In the genomic region with DNA sequence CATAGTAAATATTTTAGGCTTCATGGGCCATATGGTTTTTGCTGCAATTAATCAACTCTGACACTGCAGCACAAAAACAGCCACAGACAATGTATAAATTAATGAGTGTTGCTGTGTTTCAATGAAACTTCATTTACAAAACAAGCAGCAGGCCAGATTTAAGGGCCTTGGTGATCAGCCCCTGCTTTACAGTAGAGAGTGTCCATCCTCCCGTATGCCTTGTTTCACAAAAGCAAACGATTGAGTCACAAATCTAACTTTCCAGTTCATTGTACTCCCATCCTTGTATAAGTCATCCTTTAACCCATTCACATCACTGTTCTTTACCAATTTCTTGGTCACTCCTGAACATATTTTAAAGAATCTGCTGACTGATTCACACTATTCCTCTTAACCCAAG, we compare ENCODE assay signal across 6 cellular contexts.
DNase-seq lines count a peak whose midpoint lies in the region; ATAC-seq, FAIRE-seq and TF ChIP-seq lines count a peak whose summit lies in the region.
"Not testable (repeated sequence)": the region's sequence is repeated elsewhere in the genome, so short reads cannot be mapped to it uniquely, and the experiment has no call there.

No MANE protein-coding gene starts in this region.

- not testable (repeated sequence) for TF ChIP-seq RAD21 in A549 (conservative IDR thresholded peaks at IDR 0.05 in 1 of 2, IDR thresholded peaks at IDR 0.05 in 1 of 2); H1 (IDR thresholded peaks at IDR 0.05 in 1 of 2, conservative IDR thresholded peaks at IDR 0.05 in 1 of 2; ENCODE audit: low read depth in 2 of 2, low read length in 2 of 2)

- not testable (repeated sequence) for H3K4me1 ChIP-seq in A549; adipocyte (ENCODE audit: control insufficient read depth, insufficient read depth, low read length); H1 (replicated peaks in 1 of 4; ENCODE audit: control insufficient read depth in 3 of 4, insufficient read depth in 4 of 4, low read length in 3 of 4); neural progenitor cell

- not testable (repeated sequence) for TF ChIP-seq CTCF in A549 (IDR thresholded peaks at IDR 0.05); H1 (IDR thresholded peaks at IDR 0.05; ENCODE audit: control extremely low read depth in 1 of 3, insufficient read depth in 1 of 3, low read depth in 1 of 3, low read length in 3 of 3); fibroblast of villous mesenchyme (IDR thresholded peaks at IDR 0.05; ENCODE audit: insufficient read depth, low read depth, low read length); neural progenitor cell (IDR thresholded peaks at IDR 0.05)

- H3K4me3 Mint-ChIP-seq in neural progenitor cell, result not testable (repeated sequence)

- H3K18ac ChIP-seq in H1 (ENCODE audit: extremely low read depth, low read length), result not testable (repeated sequence)

- not testable (repeated sequence) for H2BK120ac ChIP-seq in H1 (replicated peaks; ENCODE audit: low read depth, low read length)

- H3K27ac Mint-ChIP-seq in neural progenitor cell, result not testable (repeated sequence)

- H3F3A ChIP-seq in neural progenitor cell (ENCODE audit: low read depth), result not testable (repeated sequence)

- peak; percentile 63 for FAIRE-seq in A549 (lab: Jason Lieb, UNC)
- FAIRE-seq in H1 (lab: Jason Lieb, UNC), result peak; percentile 50

- H3K36me3 Mint-ChIP-seq in neural progenitor cell, result not testable (repeated sequence)

- H3K27me3 Mint-ChIP-seq in neural progenitor cell (ENCODE audit: insufficient read depth, low read depth), result not testable (repeated sequence)

- not testable (repeated sequence) for H3K4me2 ChIP-seq in A549; H1 (ENCODE audit: insufficient read depth in 1 of 2, low read depth in 2 of 2, low read length in 2 of 2); neural progenitor cell

- H3K9me3 ChIP-seq in A549; adipocyte (ENCODE audit: control insufficient read depth, low read length); H1 (ENCODE audit: insufficient read depth in 2 of 2, low read depth in 1 of 2, low read length in 1 of 2); neural progenitor cell (ENCODE audit: low read depth): not testable (repeated sequence)

- H4K20me1 ChIP-seq in H1 (replicated peaks in 1 of 2; ENCODE audit: control insufficient read depth in 1 of 2, insufficient read depth in 2 of 2, low read length in 2 of 2); neural progenitor cell (ENCODE audit: low read depth): not testable (repeated sequence)

- H3K23ac ChIP-seq in H1 (ENCODE audit: insufficient read length), result not testable (repeated sequence)

- H3K27ac ChIP-seq in A549; H1 (ENCODE audit: low read depth, low read length); neural progenitor cell: not testable (repeated sequence)

- H3K79me1 ChIP-seq in H1 (ENCODE audit: low read depth, low read length), result not testable (repeated sequence)

- not testable (repeated sequence) for H2AFZ ChIP-seq in H1 (ENCODE audit: low read length)
- H2AFZ ChIP-seq in neural progenitor cell (replicated peaks), result peak overlapping the region; percentile 26

- WGBS in A549 (ENCODE audit: missing lambda C conversion rate), result 5% methylated on average over 2 of the region's 2 CpGs
- WGBS in H1 (ENCODE audit: extremely low coverage in 1 of 2, insufficient coverage in 1 of 2, insufficient read length in 1 of 2, insufficient replicate concordance in 2 of 2, low coverage in 1 of 2, low lambda C conversion rate in 2 of 2, missing lambda C conversion rate in 1 of 2), 2 experiments, result 91% methylated on average over 2 of the region's 2 CpGs; no CpG with 5 or more reads in 1 of the 2 experiments

- not testable (repeated sequence) for H4K8ac ChIP-seq in H1 (ENCODE audit: extremely low read depth, insufficient read depth, low read length)

- not testable (repeated sequence) for H3K27me3 ChIP-seq in adipocyte (replicated peaks; ENCODE audit: control insufficient read depth, insufficient read depth, low read length); H1 (replicated peaks in 1 of 4; ENCODE audit: control insufficient read depth in 3 of 4, extremely low read depth in 1 of 4, insufficient read depth in 3 of 4, low read length in 3 of 4); neural progenitor cell

- not testable (repeated sequence) for H3K4ac ChIP-seq in H1 (replicated peaks; ENCODE audit: insufficient read length, low read depth, low read length)

- H2BK15ac ChIP-seq in H1 (ENCODE audit: low read length), result not testable (repeated sequence)

- H4K91ac ChIP-seq in H1 (replicated peaks; ENCODE audit: insufficient read length, low read length), result not testable (repeated sequence)

- not testable (repeated sequence) for H2BK12ac ChIP-seq in H1 (ENCODE audit: low read depth, low read length)

- H3K23me2 ChIP-seq in H1 (ENCODE audit: low read depth, low read length), result not testable (repeated sequence)

- CTCF ChIA-PET in A549 (lab: Yijun Ruan, JAX), result not testable (repeated sequence)
- CTCF ChIA-PET in H1 (lab: Charles Lee; ENCODE audit: partially characterized antibody), result interaction anchor here (0.7 kb wide), 1 partner anchor 9 kb away, joined by 3 read pairs; no protein-coding TSS in a partner anchor

- not testable (repeated sequence) for H3K56ac ChIP-seq in H1 (replicated peaks; ENCODE audit: insufficient read length, low read depth, low read length)

- not testable (repeated sequence) for TF ChIP-seq POLR2A in A549 (IDR thresholded peaks at IDR 0.05; ENCODE audit: low read length); H1 (IDR thresholded peaks at IDR 0.05; ENCODE audit: control extremely low read depth in 1 of 2, low read depth in 2 of 2, low read length in 2 of 2)

- not testable (repeated sequence) for H3K4me3 ChIP-seq in A549; adipocyte (ENCODE audit: low read length); H1 (ENCODE audit: extremely low read depth in 1 of 4, insufficient read depth in 2 of 4, low read depth in 3 of 4, low read length in 4 of 4); fibroblast of villous mesenchyme (ENCODE audit: low read depth, low read length); neural progenitor cell

- not testable (repeated sequence) for H3K9ac ChIP-seq in adipocyte (ENCODE audit: low read length); H1 (replicated peaks in 1 of 4; ENCODE audit: extremely low read depth in 1 of 4, low read depth in 3 of 4, low read length in 3 of 4); neural progenitor cell

- not testable (repeated sequence) for H3K79me2 ChIP-seq in H1 (ENCODE audit: control insufficient read depth in 1 of 2, insufficient read depth in 2 of 2, low read length in 2 of 2); neural progenitor cell (ENCODE audit: low read depth)

- H2BK5ac ChIP-seq in H1 (ENCODE audit: low read depth, low read length), result not testable (repeated sequence)

- not testable (repeated sequence) for DNase-seq in A549 (ENCODE audit: low read depth in 1 of 2, low spot score in 1 of 2); H1 (ENCODE audit: low read depth in 1 of 2, low spot score in 2 of 2); neural progenitor cell (ENCODE audit: low spot score)
- DNase-seq in NCI-H69 (lab: John Stamatoyannopoulos, UW) (peak; percentile 36), adipocyte (ENCODE audit: low read depth) (peak; percentile 51), fibroblast of villous mesenchyme (ENCODE audit: low read depth) (peak; percentile 42)

- H2BK20ac ChIP-seq in H1 (ENCODE audit: low read length), result not testable (repeated sequence)

- H4K5ac ChIP-seq in H1 (ENCODE audit: insufficient read length, low read depth, low read length), result not testable (repeated sequence)

- not testable (repeated sequence) for H3K9me3 Mint-ChIP-seq in neural progenitor cell

- H3K36me3 ChIP-seq in adipocyte (ENCODE audit: control insufficient read depth, insufficient read depth, low read length, severe bottlenecking); H1 (ENCODE audit: control insufficient read depth in 2 of 4, insufficient read depth in 4 of 4, low read length in 3 of 4); neural progenitor cell: not testable (repeated sequence)

- not testable (repeated sequence) for H2AK5ac ChIP-seq in H1 (ENCODE audit: low read depth, low read length)

- POLR2A ChIA-PET in A549 (lab: Yijun Ruan, JAX); H1 (lab: Charles Lee; ENCODE audit: partially characterized antibody): not testable (repeated sequence)

- not testable (repeated sequence) for H3K14ac ChIP-seq in H1 (ENCODE audit: insufficient read length)

- not testable (repeated sequence) for ATAC-seq in A549

- TF ChIP-seq EP300 in A549 (IDR thresholded peaks at IDR 0.05); H1 (IDR thresholded peaks at IDR 0.05; ENCODE audit: borderline replicate concordance in 1 of 2, low read depth in 2 of 2, low read length in 2 of 2): not testable (repeated sequence)

- H3K4me1 Mint-ChIP-seq in neural progenitor cell, result not testable (repeated sequence)
